In the genomic region with DNA sequence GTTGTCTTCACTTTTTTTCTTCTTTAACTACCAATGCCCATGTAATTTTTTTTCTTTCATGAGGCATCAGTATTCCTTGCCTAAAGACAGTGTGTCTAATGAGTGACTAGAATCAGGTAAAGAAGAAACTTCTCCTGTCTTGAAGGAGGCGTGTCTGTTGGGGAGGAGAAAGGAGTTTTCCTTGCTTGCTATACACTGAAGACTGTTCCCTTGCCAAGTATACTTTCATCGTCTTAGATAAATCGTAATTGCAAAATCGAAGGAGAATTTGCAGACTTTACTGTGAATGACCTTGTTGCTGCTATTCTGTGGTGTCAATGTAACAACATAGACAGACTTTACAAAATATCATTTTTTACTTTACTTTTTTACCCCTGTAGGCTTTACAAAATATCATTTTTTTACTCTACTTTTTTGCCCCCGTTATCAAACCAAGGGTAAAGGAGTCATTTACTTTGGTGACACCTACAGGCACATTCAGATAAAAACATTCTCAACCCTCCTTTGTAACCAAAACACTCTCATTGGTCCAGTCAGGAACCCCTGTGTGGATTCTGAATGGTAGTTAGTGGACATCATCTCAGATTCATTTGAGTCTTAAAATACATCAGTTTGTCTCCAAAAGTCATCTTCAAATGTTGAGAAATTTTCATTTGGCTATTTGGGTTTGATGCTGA, we compare ENCODE assay signal across 9 cellular contexts.
A peak's percentile ranks its signal among the peaks of the same experiment; 100 is the strongest.
DNase-seq lines count a peak whose midpoint lies in the region; ATAC-seq and TF ChIP-seq lines count a peak whose summit lies in the region.
"Had no signal": no experiment of that assay in that cellular context is flagged by ENCODE, and none has a peak within 500 bp of the region (broad histone marks: within the 10 kb centered on the region; RNA-seq: fewer than 3 reads in every experiment).

No MANE protein-coding gene starts in this region.

- H3K9me3 Mint-ChIP-seq in Calu3 (ENCODE audit: low read depth, unreplicated experiment) = peaks cover 3% of the 10 kb centered on the region
- H3K9me3 Mint-ChIP-seq in activated T-cell treated with anti-CD3 and anti-CD28 coated beads, Interleukin-2, amount 50 U/mL, for 4 hours = no peaks in the 10 kb centered on the region

- peak overlapping the region; percentile 86 for H3K27ac Mint-ChIP-seq in Calu3 (ENCODE audit: unreplicated experiment)

- no peaks in the 10 kb centered on the region for H3K27me3 Mint-ChIP-seq in Calu3 (ENCODE audit: unreplicated experiment)
- H3K27me3 Mint-ChIP-seq in activated T-cell treated with anti-CD3 and anti-CD28 coated beads, Interleukin-2, amount 50 U/mL, for 4 hours (ENCODE audit: low read depth) = peaks cover 8% of the 10 kb centered on the region

- peaks cover 8% of the 10 kb centered on the region for H3K36me3 Mint-ChIP-seq in Calu3 (ENCODE audit: insufficient read depth, unreplicated experiment)
- H3K36me3 Mint-ChIP-seq in activated T-cell treated with anti-CD3 and anti-CD28 coated beads, Interleukin-2, amount 50 U/mL, for 4 hours (ENCODE audit: insufficient read depth) = no peaks in the 10 kb centered on the region

- CTCF ChIA-PET in Calu3 (lab: Charles Lee) = interaction anchor here (0.7 to 1.3 kb wide), 4 partner anchors 161 to 640 kb away, joined by 3 read pairs; no protein-coding TSS in a partner anchor

- peaks cover 66% of the 10 kb centered on the region for H3K4me1 Mint-ChIP-seq in Calu3 (ENCODE audit: low read depth, unreplicated experiment)
- peaks cover 4% of the 10 kb centered on the region for H3K4me1 Mint-ChIP-seq in activated T-cell treated with anti-CD3 and anti-CD28 coated beads, Interleukin-2, amount 50 U/mL, for 4 hours (ENCODE audit: low read depth)

- TF ChIP-seq CTCF in Calu3 (IDR thresholded peaks at IDR 0.05; ENCODE audit: unreplicated experiment) = peak; percentile 41
- TF ChIP-seq CTCF in LNCaP clone FGC (IDR thresholded peaks at IDR 0.05; ENCODE audit: control insufficient read depth, extremely low read depth, insufficient read depth) = peak; percentile 48

- H3K4me3 Mint-ChIP-seq in Calu3 (ENCODE audit: low read depth, unreplicated experiment) = no peak overlapping the region
- no peak overlapping the region for H3K4me3 Mint-ChIP-seq in activated T-cell treated with anti-CD3 and anti-CD28 coated beads, Interleukin-2, amount 50 U/mL, for 4 hours

- peak; percentile 74 for ATAC-seq in GM19395 (IDR thresholded peaks at IDR 0.05; ENCODE audit: unreplicated experiment)
- no peak for ATAC-seq in activated T-cell treated with anti-CD3 and anti-CD28 coated beads, Interleukin-2, amount 50 U/mL, for 4 hours
- ATAC-seq in GM18498 (IDR thresholded peaks at IDR 0.05; ENCODE audit: unreplicated experiment) = no peak

- H3K27ac ChIP-seq in epithelial cell of prostate = peak overlapping the region; percentile 90
- H3K27ac ChIP-seq: HL-60 had no signal

- no peak overlapping the region for H3K4me3 ChIP-seq in LNCaP clone FGC (ENCODE audit: low read depth, low read length)

- intact Hi-C loops in Calu3 (cut with micrococcal nuclease; ENCODE audit: unreplicated experiment) = loop anchor here (2.0 kb wide), 1 partner anchor 160 kb away; no protein-coding TSS in a partner anchor

- no TSS peak for BruUV-seq in Calu3 (replicated peaks; lab: Mats Ljungman, UMichigan)

- DNase-seq in Calu3 (no peak), LNCaP clone FGC (ENCODE audit: low read depth) (no peak), epithelial cell of prostate (ENCODE audit: low read depth, low spot score) (no peak), NCI-H1930 (lab: John Stamatoyannopoulos, UW) (no peak)
- no peak for DNase-seq in activated T-cell treated with anti-CD3 and anti-CD28 coated beads, Interleukin-2, amount 50 U/mL, for 4 hours
- DNase-seq in stimulated activated CD4-positive, alpha-beta T cell treated with anti-CD3 and anti-CD28 coated beads, Interleukin-15, amount 100 ng/mL, for 24 hours = no peak
